ENCODE assay signal across 9 cellular contexts in genomic region chr2:238169708-238170251, GRCh38. TPM values are rescaled to one million over a fixed set of nuclear protein-coding genes. Genes with fewer than 3 reads are reported as not detected.
DNase-seq lines count a peak whose midpoint lies in the region; ATAC-seq and TF ChIP-seq lines count a peak whose summit lies in the region.
"Had no signal": no experiment of that assay in that cellular context is flagged by ENCODE, and none has a peak within 500 bp of the region (broad histone marks: within the 10 kb centered on the region; RNA-seq: fewer than 3 reads in every experiment).

No MANE protein-coding gene starts in this region.

- H3K27ac ChIP-seq in epithelial cell of prostate: peak overlapping the region; percentile 100

- in situ Hi-C loops in Caki2 (cut with HindIII; ENCODE audit: low pct_unique_long_range_greater_than_20kb, low sequenced_read_pairs): no loop called here

- DNase-seq in Caki2 (ENCODE audit: low read depth) (peak; percentile 86), NCI-H69 (lab: John Stamatoyannopoulos, UW) (peak; percentile 9), epithelial cell of prostate (ENCODE audit: low read depth, low spot score) (peak; percentile 78), omental fat pad (ENCODE audit: low spot score) (no peak), NCI-H1417 treated with DMSO at 0.1 percent for 48 hours (lab: John Stamatoyannopoulos, UW) (no peak)

- no peak for TF ChIP-seq CTCF in omental fat pad (IDR thresholded peaks at IDR 0.05)

- ATAC-seq in omental fat pad (ENCODE audit: low FRiP score) (peak; percentile 57), GM18870 (IDR thresholded peaks at IDR 0.05; ENCODE audit: unreplicated experiment) (no peak), HG03521 (IDR thresholded peaks at IDR 0.05; ENCODE audit: unreplicated experiment) (no peak), GM21576 (IDR thresholded peaks at IDR 0.05; ENCODE audit: unreplicated experiment) (no peak)

RNA-seq across cellular contexts. Expression of gene ERFE, which starts 11.0 kb away (rescaled TPM):
- 39.5 and 53.4 TPM in 2 replicates for total RNA-seq in Caki2 (2014; rRNA removed; shearing (Covaris generic); ENCODE audit: low replicate concordance)
- 1 to 10 TPM in 2 of 4 donors, not detected in 2; 1.1 to 1.9 TPM for total RNA-seq in omental fat pad
- total RNA-seq: tibial nerve had no signal

RNA-seq across cellular contexts. Expression of gene KLHL30, which starts 31.3 kb away (rescaled TPM):
- total RNA-seq in Caki2 (2014; rRNA removed; shearing (Covaris generic); ENCODE audit: low replicate concordance): 0.91 and 0.96 TPM in 2 replicates
- total RNA-seq in omental fat pad: 1 to 10 TPM in 1 of 4 donors, under 1 TPM in 3; 0.28 to 1.6 (median 0.57) TPM

RNA-seq across cellular contexts. Expression of gene ILKAP, which starts 33.7 kb away (rescaled TPM):
- 28.8 and 29.2 TPM in 2 replicates for total RNA-seq in Caki2 (2014; rRNA removed; shearing (Covaris generic); ENCODE audit: low replicate concordance)
- total RNA-seq in omental fat pad: 10 to 100 TPM; 20.2 to 51.8 (median 29.7) TPM

Comparison
In these comparisons a context has a peak if more than half of its experiments do, and no peak if none do; other contexts are left out.
1. DNase-seq: peak in Caki2 (single experiment), NCI-H69 (single experiment) and epithelial cell of prostate (single experiment); none in omental fat pad (single experiment) and NCI-H1417 treated with DMSO at 0.1 percent for 48 hours (single experiment).
2. RNA of gene ERFE, which starts 11.0 kb away (total RNA-seq): 39.5 to 53.4 TPM in Caki2; 1.1 to 1.9 TPM in omental fat pad; every median in the first group is over 10 times any median in the second.